ENCODE assay signal across 15 cellular contexts in genomic region chr20:39661833-39662232, GRCh38.
DNase-seq lines count a peak whose midpoint lies in the region; ATAC-seq and TF ChIP-seq lines count a peak whose summit lies in the region.
"Had no signal": no experiment of that assay in that cellular context is flagged by ENCODE, and none has a peak within 500 bp of the region (broad histone marks: within the 10 kb centered on the region; RNA-seq: fewer than 3 reads in every experiment).

No MANE protein-coding gene starts in this region.

- no peaks in the 10 kb centered on the region for H3K36me3 Mint-ChIP-seq in activated T-cell treated with anti-CD3 and anti-CD28 coated beads, Interleukin-2, amount 50 U/mL, for 72 hours (ENCODE audit: insufficient read depth in 2 of 2)
- H3K36me3 Mint-ChIP-seq in endodermal cell (ENCODE audit: low read depth): no peaks in the 10 kb centered on the region
- H3K36me3 Mint-ChIP-seq: CD8-positive, alpha-beta T cell had no signal

- DNase-seq in MG63: peak; percentile 23
- DNase-seq in choroid plexus epithelial cell (ENCODE audit: low read depth): peak; percentile 23
- no peak for DNase-seq in SIG-M5 treated with dmso at 0.1 percent for 504 hours (lab: John Stamatoyannopoulos, UW; ENCODE audit: unreplicated experiment)
- DNase-seq in activated T-cell treated with anti-CD3 and anti-CD28 coated beads, Interleukin-2, amount 50 U/mL, for 72 hours: no peak
- no peak for DNase-seq in endodermal cell
- no peak for DNase-seq in substantia nigra (lab: John Stamatoyannopoulos, UW)
- DNase-seq: activated CD4-positive, alpha-beta T cell treated with anti-CD3 and anti-CD28 coated beads for 1 hour; activated T-cell treated with anti-CD3 and anti-CD28 coated beads, Interleukin-2, amount 50 U/mL, for 4 hours; CD8-positive, alpha-beta T cell; left colon; nephron progenitor cell; PC-3 had no signal

- no peaks in the 10 kb centered on the region for H3K27me3 Mint-ChIP-seq in activated T-cell treated with anti-CD3 and anti-CD28 coated beads, Interleukin-2, amount 50 U/mL, for 72 hours (ENCODE audit: low read depth)
- H3K27me3 Mint-ChIP-seq in endodermal cell (ENCODE audit: insufficient read depth): peaks cover 3% of the 10 kb centered on the region

- H3K4me3 ChIP-seq in MG63 (no peak overlapping the region), choroid plexus epithelial cell (ENCODE audit: low read depth, low read length) (no peak overlapping the region), rectal smooth muscle tissue (ENCODE audit: low read length) (no peak overlapping the region), endodermal cell (ENCODE audit: low read length) (no peak overlapping the region)

- H3K27ac ChIP-seq in rectal smooth muscle tissue (ENCODE audit: low read depth, low read length) (no peak overlapping the region), endodermal cell (ENCODE audit: low read depth, low read length) (no peak overlapping the region), substantia nigra (ENCODE audit: low read depth, low read length, poor library complexity, severe bottlenecking) (no peak overlapping the region)

- H3K27me3 ChIP-seq in MG63 (no peaks in the 10 kb centered on the region), rectal smooth muscle tissue (ENCODE audit: control insufficient read depth, insufficient read depth, low read length) (no peaks in the 10 kb centered on the region), endodermal cell (ENCODE audit: control insufficient read depth, insufficient read depth, low read length, poor library complexity, severe bottlenecking) (no peaks in the 10 kb centered on the region)

- ATAC-seq in GM18498 (IDR thresholded peaks at IDR 0.05; ENCODE audit: unreplicated experiment): peak; percentile 67
- ATAC-seq in activated T-cell treated with anti-CD3 and anti-CD28 coated beads, Interleukin-2, amount 50 U/mL, for 72 hours (replicated peaks in 1 of 2): no peak
- ATAC-seq: activated T-cell treated with anti-CD3 and anti-CD28 coated beads, Interleukin-2, amount 50 U/mL, for 4 hours; CD8-positive, alpha-beta T cell; left colon; PC-3 had no signal

- peak overlapping the region; percentile 8 for H3K9ac ChIP-seq in rectal smooth muscle tissue (ENCODE audit: low read length)
- no peak overlapping the region for H3K9ac ChIP-seq in endodermal cell (ENCODE audit: extremely low read depth, low read length, poor library complexity, severe bottlenecking)

- H3K9me3 ChIP-seq in MG63 (no peaks in the 10 kb centered on the region; the same call in 1 of the 2 replicates), endodermal cell (ENCODE audit: control insufficient read depth, low read length) (no peaks in the 10 kb centered on the region)

- H3K4me1 ChIP-seq in rectal smooth muscle tissue (ENCODE audit: control insufficient read depth, insufficient read depth, low read length) (no peaks in the 10 kb centered on the region), endodermal cell (ENCODE audit: control insufficient read depth, insufficient read depth, low read length) (no peaks in the 10 kb centered on the region)

- H3K36me3 ChIP-seq in MG63 (no peaks in the 10 kb centered on the region), rectal smooth muscle tissue (ENCODE audit: control insufficient read depth, insufficient read depth, low read length) (no peaks in the 10 kb centered on the region), endodermal cell (ENCODE audit: control insufficient read depth, insufficient read depth, low read length) (no peaks in the 10 kb centered on the region)

- no peak overlapping the region for H3K4me3 Mint-ChIP-seq in activated T-cell treated with anti-CD3 and anti-CD28 coated beads, Interleukin-2, amount 50 U/mL, for 72 hours
- H3K4me3 Mint-ChIP-seq in endodermal cell: no peak overlapping the region
- H3K4me3 Mint-ChIP-seq: activated T-cell treated with anti-CD3 and anti-CD28 coated beads, Interleukin-2, amount 50 U/mL, for 4 hours; CD8-positive, alpha-beta T cell; nephron progenitor cell; T-helper 1 cell treated with Interleukin-12 subunit alpha and Interleukin-12 subunit beta and Interleukin-4 antibody, amounts not matched to agents 30 μg/mL and 1 μg/mL, for 36 hours had no signal

- no peaks in the 10 kb centered on the region for H3K9me3 Mint-ChIP-seq in activated T-cell treated with anti-CD3 and anti-CD28 coated beads, Interleukin-2, amount 50 U/mL, for 72 hours
- H3K9me3 Mint-ChIP-seq in endodermal cell: no peaks in the 10 kb centered on the region
- H3K9me3 Mint-ChIP-seq: activated T-cell treated with anti-CD3 and anti-CD28 coated beads, Interleukin-2, amount 50 U/mL, for 4 hours; CD8-positive, alpha-beta T cell; nephron progenitor cell had no signal

- 0% methylated on average over 1 of the region's 1 CpG for WGBS in endodermal cell (ENCODE audit: insufficient coverage in 1 of 2, insufficient read length in 1 of 2), 2 experiments

- no peak overlapping the region for H3K27ac Mint-ChIP-seq in activated T-cell treated with anti-CD3 and anti-CD28 coated beads, Interleukin-2, amount 50 U/mL, for 72 hours
- no peak overlapping the region for H3K27ac Mint-ChIP-seq in endodermal cell
- H3K27ac Mint-ChIP-seq: CD8-positive, alpha-beta T cell; nephron progenitor cell; T-helper 1 cell treated with Interleukin-12 subunit alpha and Interleukin-12 subunit beta and Interleukin-4 antibody, amounts not matched to agents 30 μg/mL and 1 μg/mL, for 36 hours had no signal

- H3K4me1 Mint-ChIP-seq in activated T-cell treated with anti-CD3 and anti-CD28 coated beads, Interleukin-2, amount 50 U/mL, for 72 hours (ENCODE audit: low read depth): no peaks in the 10 kb centered on the region
- no peaks in the 10 kb centered on the region for H3K4me1 Mint-ChIP-seq in endodermal cell

- TF ChIP-seq CTCF in choroid plexus epithelial cell (conservative IDR thresholded peaks at IDR 0.05; ENCODE audit: low read depth, low read length) (no peak), endodermal cell (conservative IDR thresholded peaks at IDR 0.05) (no peak)

Comparison
In these comparisons a context has a peak if more than half of its experiments do, and no peak if none do; other contexts are left out.
1. DNase-seq: peak in MG63 (single experiment) and choroid plexus epithelial cell (single experiment); none in SIG-M5 treated with dmso at 0.1 percent for 504 hours (single experiment), activated T-cell treated with anti-CD3 and anti-CD28 coated beads, Interleukin-2, amount 50 U/mL, for 72 hours (0 of 2), endodermal cell (single experiment) and substantia nigra (0 of 49).